8 cellular contexts compared by ENCODE assay signal in the genomic region with DNA sequence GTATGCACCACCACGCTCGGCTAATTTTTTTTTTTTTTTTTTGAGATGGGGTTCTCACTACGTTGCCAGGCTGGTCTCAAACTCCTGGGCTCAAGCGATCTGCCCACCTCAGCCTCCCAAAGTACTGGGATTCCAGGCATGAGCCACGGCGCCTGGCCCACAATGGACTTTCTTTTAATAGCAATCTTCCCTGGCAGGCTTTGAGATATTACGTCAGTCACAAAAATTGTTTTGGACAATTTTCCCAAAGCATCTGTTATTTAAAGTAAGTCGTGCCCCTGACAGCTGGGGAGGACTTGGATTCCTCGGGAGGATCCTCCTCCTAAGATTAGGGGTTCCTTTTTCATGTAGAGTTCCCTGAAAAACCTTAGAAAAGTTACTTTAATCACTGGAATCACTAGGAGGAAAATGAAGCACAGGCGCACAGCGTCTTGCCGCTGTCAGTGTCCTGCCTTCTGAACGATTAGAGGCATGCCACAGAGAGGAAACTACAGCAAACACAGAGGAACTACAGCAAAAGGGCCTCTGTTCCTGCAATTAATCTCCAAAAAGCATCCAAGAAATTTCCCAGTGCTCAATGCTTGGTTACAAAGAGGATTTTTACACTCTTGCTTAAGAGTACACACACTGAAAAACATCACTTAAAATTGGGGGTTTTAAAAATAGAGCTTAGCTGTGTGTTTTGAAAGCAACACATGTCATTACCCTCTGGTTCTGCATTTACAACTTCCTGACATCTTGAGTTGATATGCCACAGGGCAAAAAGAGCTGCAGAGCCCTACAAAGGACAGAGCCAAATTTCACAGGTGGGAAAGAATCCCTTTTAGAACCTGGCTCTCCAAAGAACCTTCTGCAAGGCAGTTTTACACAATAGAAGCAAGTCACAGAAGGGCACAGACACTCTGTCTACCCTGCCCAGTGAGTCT. TPM values are rescaled to one million over a fixed set of nuclear protein-coding genes. Genes with fewer than 3 reads are reported as not detected.
DNase-seq lines count a peak whose midpoint lies in the region; ATAC-seq and TF ChIP-seq lines count a peak whose summit lies in the region.
"Had no signal": no experiment of that assay in that cellular context is flagged by ENCODE, and none has a peak within 500 bp of the region (broad histone marks: within the 10 kb centered on the region; RNA-seq: fewer than 3 reads in every experiment).

No MANE protein-coding gene starts in this region.

- 21 to 40% methylated on average over 13 of the region's 13 CpGs for WGBS in testis, 2 donors

- DNase-seq in astrocyte of the spinal cord (ENCODE audit: low read depth, low spot score): peak; percentile 35
- peak; percentile 26 for DNase-seq in left colon
- peak; percentile 78 for DNase-seq in testis
- DNase-seq in activated CD8-positive, alpha-beta memory T cell treated with anti-CD3 and anti-CD28 coated beads, Interleukin-2, amount 50 U/mL, for 48 hours: no peak
- DNase-seq: NCI-H187 treated with DMSO at 0.1 percent for 48 hours had no signal

- no peaks in the 10 kb centered on the region for H3K9me3 ChIP-seq in testis

- TF ChIP-seq CTCF in astrocyte of the spinal cord (IDR thresholded peaks at IDR 0.05; ENCODE audit: low read depth, low read length) (no peak), testis (IDR thresholded peaks at IDR 0.05) (no peak)

- intact Hi-C loops in left colon (cut with DNase I, micrococcal nuclease): no loop called here
- intact Hi-C loops in testis (cut with DNase I; ENCODE audit: low total_unique reads): loop anchor here (10.0 kb wide), 1 partner anchor 1429 kb away; no protein-coding TSS in a partner anchor

- H3K9me3 Mint-ChIP-seq in IgD-negative memory B cell: no peaks in the 10 kb centered on the region

- no peak for ATAC-seq in left colon
- no peak for ATAC-seq in GM18511 (IDR thresholded peaks at IDR 0.05; ENCODE audit: unreplicated experiment)
- ATAC-seq in GM19351 (IDR thresholded peaks at IDR 0.05; ENCODE audit: unreplicated experiment): no peak

- peaks cover 76% of the 10 kb centered on the region for H3K4me1 ChIP-seq in testis

- H3K27ac ChIP-seq in testis: peak overlapping the region; percentile 71 to 92

- H3K4me3 Mint-ChIP-seq in IgD-negative memory B cell: peak overlapping the region; percentile 78 to 97 (median 92)

- in situ Hi-C loops in astrocyte of the spinal cord (cut with HindIII; ENCODE audit: low sequenced_read_pairs): no loop called here

- no peak overlapping the region for H3K4me3 ChIP-seq in astrocyte of the spinal cord (ENCODE audit: low read depth, low read length)
- H3K4me3 ChIP-seq in testis: no peak overlapping the region

- H3K36me3 Mint-ChIP-seq in IgD-negative memory B cell: peaks cover 1% of the 10 kb centered on the region

- peak overlapping the region; percentile 90 to 99 (median 94) for H3K27ac Mint-ChIP-seq in IgD-negative memory B cell

- H3K27me3 ChIP-seq in testis: no peaks in the 10 kb centered on the region

- no peak for TF ChIP-seq POLR2A in testis (IDR thresholded peaks at IDR 0.05)

- peaks cover 2% of the 10 kb centered on the region for H3K27me3 Mint-ChIP-seq in IgD-negative memory B cell

- no peaks in the 10 kb centered on the region for H3K36me3 ChIP-seq in testis (ENCODE audit: low read depth, missing control alignments)

- H3K4me1 Mint-ChIP-seq in IgD-negative memory B cell: peaks cover 42 to 61% (median 60%) of the 10 kb centered on the region in 3 donors

RNA-seq across cellular contexts. Expression of a gene that starts 4.5 kb away (rescaled TPM):
- polyA plus RNA-seq in IgD-negative memory B cell (59.8 TPM), testis (ENCODE audit: insufficient read depth, low read depth, low replicate concordance) (61.5 TPM)
- total RNA-seq in left colon (10 to 100 TPM; 37.8 to 43.6 TPM), testis (100 to 1,000 TPM; 162 to 184 TPM)

RNA-seq across cellular contexts. Expression of a gene that starts 28.5 kb away (rescaled TPM):
- not detected for polyA plus RNA-seq in IgD-negative memory B cell
- not detected for total RNA-seq in left colon
- total RNA-seq in testis: under 1 TPM; 0.16 to 0.37 TPM
- polyA plus RNA-seq in testis (ENCODE audit: insufficient read depth, low read depth, low replicate concordance): 0.38 TPM
